In genomic region chr13:33640832-33641231, GRCh38 we compare ENCODE assay signal across 24 cellular contexts.
DNase-seq lines count a peak whose midpoint lies in the region; ATAC-seq and TF ChIP-seq lines count a peak whose summit lies in the region.
"Had no signal": no experiment of that assay in that cellular context is flagged by ENCODE, and none has a peak within 500 bp of the region (broad histone marks: within the 10 kb centered on the region; RNA-seq: fewer than 3 reads in every experiment).

No MANE protein-coding gene starts in this region.

- intact Hi-C loops in heart left ventricle (cut with DNase I) (loop anchor here in 2 of 10 donors (5.0 kb wide), 1 partner anchor 36 kb away; no protein-coding TSS in a partner anchor), heart right ventricle (cut with DNase I) (loop anchor here in 1 of 10 donors (5.0 kb wide), 1 partner anchor 36 kb away; no protein-coding TSS in a partner anchor), breast epithelium (cut with DNase I; ENCODE audit: low total_unique reads) (loop anchor here (1.0 kb wide), 1 partner anchor 9 kb away; no protein-coding TSS in a partner anchor)

- ATAC-seq in heart left ventricle: no peak
- no peak for ATAC-seq in heart right ventricle
- ATAC-seq: T-helper 17 cell, WTC11 had no signal

- H3K9me3 ChIP-seq in heart left ventricle (no peaks in the 10 kb centered on the region), heart right ventricle (no peaks in the 10 kb centered on the region), breast epithelium (no peaks in the 10 kb centered on the region), subcutaneous abdominal adipose tissue (ENCODE audit: control insufficient read depth in 5 of 5, low read length in 5 of 5) (no peaks in the 10 kb centered on the region)
- H3K9me3 ChIP-seq: HAP-1, prostate gland, SJCRH30 had no signal

- H3K4me1 ChIP-seq in heart left ventricle (peaks cover 0 to 72% (median 36%) of the 10 kb centered on the region in 12 donors), heart right ventricle (peaks cover 5 to 60% (median 46%) of the 10 kb centered on the region in 9 donors), breast epithelium (no peaks in the 10 kb centered on the region), subcutaneous abdominal adipose tissue (ENCODE audit: control insufficient read depth in 5 of 5, insufficient read depth in 5 of 5, low read length in 5 of 5) (peaks cover 24 to 95% (median 71%) of the 10 kb centered on the region in 5 donors)
- H3K4me1 ChIP-seq: HAP-1, prostate gland had no signal

- H3K27me3 ChIP-seq in heart left ventricle: no peaks in the 10 kb centered on the region
- H3K27me3 ChIP-seq in heart right ventricle: no peaks in the 10 kb centered on the region
- no peaks in the 10 kb centered on the region for H3K27me3 ChIP-seq in breast epithelium
- no peaks in the 10 kb centered on the region for H3K27me3 ChIP-seq in subcutaneous abdominal adipose tissue (ENCODE audit: control insufficient read depth in 5 of 5, insufficient read depth in 4 of 5, low read length in 5 of 5)
- H3K27me3 ChIP-seq: SJCRH30 had no signal

- peak overlapping the region in 1 of 5 donors; percentile 4 for H3K9ac ChIP-seq in subcutaneous abdominal adipose tissue (ENCODE audit: low read length in 5 of 5)

- H3K4me3 ChIP-seq in heart left ventricle: no peak overlapping the region
- H3K4me3 ChIP-seq in heart right ventricle: no peak overlapping the region
- H3K4me3 ChIP-seq in breast epithelium: no peak overlapping the region
- H3K4me3 ChIP-seq in subcutaneous abdominal adipose tissue (ENCODE audit: low read depth in 1 of 5, low read length in 5 of 5): no peak overlapping the region
- H3K4me3 ChIP-seq: HAP-1, PC-9, prostate gland, SJCRH30 had no signal

- TF ChIP-seq CTCF in heart left ventricle (IDR thresholded peaks at IDR 0.05) (no peak), heart right ventricle (IDR thresholded peaks at IDR 0.05) (no peak), breast epithelium (IDR thresholded peaks at IDR 0.05) (no peak)

- H3K27ac ChIP-seq in heart left ventricle (peak overlapping the region in 7 of 12 donors; percentile 32 to 78 (median 58)), heart right ventricle (peak overlapping the region in 5 of 10 donors; percentile 43 to 72 (median 63)), breast epithelium (peak overlapping the region; percentile 15 to 44), subcutaneous abdominal adipose tissue (ENCODE audit: low read depth, low read length) (peak overlapping the region; percentile 94)
- H3K27ac ChIP-seq: prostate gland, SJCRH30 had no signal

- H3K36me3 ChIP-seq in heart left ventricle (no peaks in the 10 kb centered on the region), heart right ventricle (no peaks in the 10 kb centered on the region), breast epithelium (no peaks in the 10 kb centered on the region), subcutaneous abdominal adipose tissue (ENCODE audit: control insufficient read depth in 5 of 5, insufficient read depth in 5 of 5, low read length in 5 of 5) (no peaks in the 10 kb centered on the region)
- H3K36me3 ChIP-seq: HAP-1, prostate gland, SJCRH30 had no signal

- TF ChIP-seq POLR2A in heart left ventricle (IDR thresholded peaks at IDR 0.05) (no peak), breast epithelium (IDR thresholded peaks at IDR 0.05) (no peak)

- no peak for DNase-seq in heart left ventricle
- DNase-seq in heart right ventricle: no peak
- no peak for DNase-seq in breast epithelium (ENCODE audit: low spot score in 2 of 2)
- peak; percentile 15 for DNase-seq in kidney tubule cell (ENCODE audit: low spot score)
- no peak for DNase-seq in T-helper 9 cell
- DNase-seq in SW480 (ENCODE audit: low spot score): no peak
- no peak for DNase-seq in T-helper 2 cell
- DNase-seq: activated CD8-positive, alpha-beta memory T cell treated with anti-CD3 and anti-CD28 coated beads for 24 hours; amygdala; CD4-positive, alpha-beta T cell; DMS153; effector CD8-positive, alpha-beta T cell; hippocampal formation; kidney glomerular epithelial cell; midbrain; NCI-H146; PC-9; SJCRH30; stimulated activated CD4-positive, alpha-beta T cell treated with anti-CD3 and anti-CD28 coated beads, Interleukin-4, amount 100 ng/mL, for 4 hours; T-helper 17 cell had no signal
